ENCODE assay signal across 27 cellular contexts in the genomic region with DNA sequence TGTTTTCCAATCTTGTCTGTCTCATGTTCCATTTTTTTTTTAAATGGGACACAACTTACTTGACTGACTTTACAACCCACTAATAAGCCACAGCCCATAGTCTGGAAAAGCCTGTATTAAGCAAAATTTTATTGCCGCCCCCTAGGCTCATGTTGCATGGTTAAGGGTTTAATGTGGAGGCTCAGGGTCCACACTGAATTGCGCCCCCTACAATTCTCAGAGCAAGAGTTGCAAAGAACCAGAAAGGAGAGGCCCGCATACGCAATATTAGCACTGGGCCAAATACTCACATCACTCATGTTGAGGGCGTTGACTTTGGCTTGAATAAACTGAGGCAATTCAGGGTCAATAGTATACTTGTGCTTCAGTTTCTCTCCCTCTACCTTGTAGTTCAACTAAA.
"Had no signal": no experiment of that assay in that cellular context is flagged by ENCODE, and none has a peak within 500 bp of the region (broad histone marks: within the 10 kb centered on the region; RNA-seq: fewer than 3 reads in every experiment).

No MANE protein-coding gene starts in this region.

- H3K4me3 ChIP-seq: heart left ventricle, left lung, lower lobe of right lung, sigmoid colon, smooth muscle cell, suprapubic skin, tibial artery, upper lobe of right lung had no signal

- H3K27ac ChIP-seq: heart left ventricle, left lung, lower lobe of right lung, neutrophil, sigmoid colon, suprapubic skin, tibial artery, upper lobe of right lung had no signal

- H3K27me3 ChIP-seq: heart left ventricle, left lung, neutrophil, sigmoid colon, suprapubic skin, tibial artery, upper lobe of right lung had no signal

- ATAC-seq: activated naive CD8-positive, alpha-beta T cell treated with anti-CD3 and anti-CD28 coated beads, Interleukin-2, amount 50 U/mL, for 24 hours; activated T-cell treated with anti-CD3 and anti-CD28 coated beads, Interleukin-2, amount 50 U/mL, for 4 hours; esophagus mucosa; lower lobe of right lung; upper lobe of right lung had no signal

- H3K4me1 ChIP-seq: left lung, lower lobe of right lung, sigmoid colon, suprapubic skin, tibial artery, upper lobe of right lung had no signal

- H3K27ac Mint-ChIP-seq: activated CD8-positive, alpha-beta T cell treated with anti-CD3 and anti-CD28 coated beads for 36 hours; activated naive CD4-positive, alpha-beta T cell treated with anti-CD3 and anti-CD28 coated beads, Interleukin-2, amount 50 U/mL, for 24 hours; activated naive CD8-positive, alpha-beta T cell treated with anti-CD3 and anti-CD28 coated beads, Interleukin-2, amount 50 U/mL, for 24 hours; activated T-helper 2 cell treated with anti-CD3 and anti-CD28 coated beads, Interferon-gamma antibody, Interleukin-2, Interleukin-4, amounts not matched to agents 10 μg/mL and 5 μg/mL and 100 μg/mL, durations not matched to agents 14 hours and 24 hours and 36 hours; nephron had no signal

- H3K9me3 Mint-ChIP-seq: activated CD8-positive, alpha-beta T cell treated with anti-CD3 and anti-CD28 coated beads for 36 hours; activated naive CD8-positive, alpha-beta T cell treated with anti-CD3 and anti-CD28 coated beads, Interleukin-2, amount 50 U/mL, for 24 hours; activated T-cell treated with anti-CD3 and anti-CD28 coated beads, Interleukin-2, amount 50 U/mL, for 4 hours; activated T-helper 2 cell treated with anti-CD3 and anti-CD28 coated beads, Interferon-gamma antibody, Interleukin-2, Interleukin-4, amounts not matched to agents 10 μg/mL and 5 μg/mL and 100 μg/mL, durations not matched to agents 14 hours and 24 hours and 36 hours; nephron had no signal

- H3K9me3 ChIP-seq: heart left ventricle, left lung, lower lobe of right lung, neutrophil, sigmoid colon, suprapubic skin, tibial artery, upper lobe of right lung had no signal

- H3K27me3 Mint-ChIP-seq: activated CD8-positive, alpha-beta T cell treated with anti-CD3 and anti-CD28 coated beads for 36 hours; activated naive CD4-positive, alpha-beta T cell treated with anti-CD3 and anti-CD28 coated beads, Interleukin-2, amount 50 U/mL, for 24 hours; activated naive CD8-positive, alpha-beta T cell treated with anti-CD3 and anti-CD28 coated beads, Interleukin-2, amount 50 U/mL, for 24 hours had no signal

- DNase-seq: activated CD4-positive, alpha-beta T cell treated with anti-CD3 and anti-CD28 coated beads for 1 hour; activated CD4-positive, alpha-beta T cell treated with anti-CD3 and anti-CD28 coated beads, Interleukin-2, amount 50 U/mL, for 1 hour; activated CD8-positive, alpha-beta T cell treated with anti-CD3 and anti-CD28 coated beads for 36 hours; activated naive CD8-positive, alpha-beta T cell treated with anti-CD3 and anti-CD28 coated beads, Interleukin-2, amount 50 U/mL, for 24 hours; activated T-cell treated with anti-CD3 and anti-CD28 coated beads, Interleukin-2, amount 50 U/mL, for 4 hours; amygdala; caudate nucleus; cortex of kidney; foreskin fibroblast; heart left ventricle; hypothalamus; left lung; lower lobe of right lung; mesenchymal stem cell; sigmoid colon; stimulated activated CD4-positive, alpha-beta T cell treated with anti-CD3 and anti-CD28 coated beads, Interleukin-1b, Interleukin-23, amount 100 ng/mL, for 48 hours; stimulated activated naive CD4-positive, alpha-beta T cell; T-helper 2 cell; tibial artery; upper lobe of right lung had no signal

- H3K4me2 ChIP-seq: smooth muscle cell had no signal

- H3K36me3 ChIP-seq: left lung, lower lobe of right lung, neutrophil, sigmoid colon, suprapubic skin, tibial artery, upper lobe of right lung had no signal

- H3K4me3 Mint-ChIP-seq: activated CD8-positive, alpha-beta T cell treated with anti-CD3 and anti-CD28 coated beads for 36 hours; activated naive CD4-positive, alpha-beta T cell treated with anti-CD3 and anti-CD28 coated beads, Interleukin-2, amount 50 U/mL, for 24 hours; activated naive CD8-positive, alpha-beta T cell treated with anti-CD3 and anti-CD28 coated beads, Interleukin-2, amount 50 U/mL, for 24 hours; activated T-cell treated with anti-CD3 and anti-CD28 coated beads, Interleukin-2, amount 50 U/mL, for 4 hours; nephron had no signal
